8 cellular contexts compared by ENCODE assay signal in the genomic region with DNA sequence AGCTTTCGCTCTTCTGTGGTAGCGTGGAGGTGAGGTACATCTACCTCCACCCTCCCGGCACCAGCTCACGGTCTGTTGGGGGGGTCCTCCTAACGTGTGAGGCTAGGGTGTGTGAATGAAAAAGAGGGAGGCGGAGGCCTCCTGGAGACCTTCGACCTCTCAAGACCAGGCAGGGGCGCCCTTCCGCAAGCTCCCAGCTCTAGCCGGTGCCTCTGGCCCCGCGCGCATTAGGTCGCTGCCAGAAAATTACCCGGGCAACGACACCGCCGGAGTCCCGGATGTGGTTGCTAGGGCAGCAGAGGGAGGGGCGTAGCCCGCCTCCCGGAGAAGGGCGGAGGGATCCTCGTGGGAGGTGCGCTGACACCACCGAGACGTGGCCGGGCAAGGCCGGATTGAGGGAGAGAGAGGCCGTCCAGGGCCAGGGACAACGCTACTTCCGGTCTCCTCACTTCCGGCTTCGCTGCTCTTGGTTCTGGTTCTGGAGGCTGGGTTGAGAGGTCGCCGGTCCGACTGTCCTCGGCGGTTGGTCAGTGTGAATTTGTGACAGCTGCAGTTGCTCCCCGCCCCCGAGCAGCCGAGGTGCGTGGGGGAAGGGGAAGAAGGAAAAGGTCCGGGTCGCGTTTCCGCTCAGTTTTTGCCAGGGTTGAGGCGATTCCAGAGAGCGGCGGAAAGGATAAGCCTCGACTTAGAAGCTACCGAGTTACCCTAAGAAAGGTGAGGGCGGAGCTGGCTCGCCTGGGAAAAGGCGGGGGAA. TPM values are rescaled to one million over a fixed set of nuclear protein-coding genes. Genes with fewer than 3 reads are reported as not detected.
DNase-seq lines count a peak whose midpoint lies in the region; ATAC-seq and TF ChIP-seq lines count a peak whose summit lies in the region.

A gene with protein sequence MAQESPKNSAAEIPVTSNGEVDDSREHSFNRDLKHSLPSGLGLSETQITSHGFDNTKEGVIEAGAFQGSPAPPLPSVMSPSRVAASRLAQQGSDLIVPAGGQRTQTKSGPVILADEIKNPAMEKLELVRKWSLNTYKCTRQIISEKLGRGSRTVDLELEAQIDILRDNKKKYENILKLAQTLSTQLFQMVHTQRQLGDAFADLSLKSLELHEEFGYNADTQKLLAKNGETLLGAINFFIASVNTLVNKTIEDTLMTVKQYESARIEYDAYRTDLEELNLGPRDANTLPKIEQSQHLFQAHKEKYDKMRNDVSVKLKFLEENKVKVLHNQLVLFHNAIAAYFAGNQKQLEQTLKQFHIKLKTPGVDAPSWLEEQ (plus strand): TSS at position 442 of the 754 bp plus-strand sequence. CDS start 49,680 bp downstream, outside the sequence.
A gene (minus strand): TSS at position 218 of the 754 bp plus-strand sequence. CDS start 8,726 bp downstream, outside the sequence.

- H3K4me1 Mint-ChIP-seq in activated T-cell treated with anti-CD3 and anti-CD28 coated beads, Interleukin-2, amount 50 U/mL, for 24 hours (ENCODE audit: low read depth), result peaks cover 36% of the 10 kb centered on the region

- peaks cover 19% of the 10 kb centered on the region for H3K36me3 Mint-ChIP-seq in activated T-cell treated with anti-CD3 and anti-CD28 coated beads, Interleukin-2, amount 50 U/mL, for 24 hours (ENCODE audit: low read depth)

- H3K4me3 Mint-ChIP-seq in activated T-cell treated with anti-CD3 and anti-CD28 coated beads, Interleukin-2, amount 50 U/mL, for 24 hours, result peak within 1 kb of the TSS; percentile 100

- ATAC-seq in GM21576 (IDR thresholded peaks at IDR 0.05; ENCODE audit: unreplicated experiment) (peak; percentile 94), esophagus mucosa (peak; percentile 100)

- peak within 1 kb of the TSS; percentile 97 for H3K27ac Mint-ChIP-seq in activated T-cell treated with anti-CD3 and anti-CD28 coated beads, Interleukin-2, amount 50 U/mL, for 24 hours

- no peaks in the 10 kb centered on the region for H3K27me3 ChIP-seq in muscle layer of colon (ENCODE audit: control insufficient read depth in 1 of 2, insufficient read depth in 2 of 2, low read length in 2 of 2)

- peak; percentile 98 for DNase-seq in DMS53 (lab: John Stamatoyannopoulos, UW)
- DNase-seq in OCI-M2 (lab: John Stamatoyannopoulos, UW; ENCODE audit: unreplicated experiment), result peak; percentile 60
- peak; percentile 96 for DNase-seq in activated T-cell treated with anti-CD3 and anti-CD28 coated beads, Interleukin-2, amount 50 U/mL, for 24 hours
- DNase-seq in stimulated activated CD8-positive, alpha-beta memory T cell treated with anti-CD3 and anti-CD28 coated beads, Interleukin-7, amount 100 ng/mL, for 24 hours (ENCODE audit: low read depth), result peak; percentile 90

- H3K36me3 ChIP-seq in muscle layer of colon (ENCODE audit: insufficient read depth, low read length), result no peaks in the 10 kb centered on the region

- H3K27ac ChIP-seq in muscle layer of colon (ENCODE audit: low read depth, low read length), result peak within 1 kb of the TSS; percentile 91

- peaks cover 19% of the 10 kb centered on the region for H3K27me3 Mint-ChIP-seq in activated T-cell treated with anti-CD3 and anti-CD28 coated beads, Interleukin-2, amount 50 U/mL, for 24 hours

- peak within 1 kb of the TSS; percentile 90 to 97 for H3K4me3 ChIP-seq in muscle layer of colon (ENCODE audit: low read depth in 1 of 2, low read length in 2 of 2)

- H3K4me1 ChIP-seq in muscle layer of colon (ENCODE audit: insufficient read depth, low read length), result peaks cover 22% of the 10 kb centered on the region

- no peak for TF ChIP-seq EP300 in Ishikawa (IDR thresholded peaks at IDR 0.05; ENCODE audit: borderline replicate concordance)

- no peaks in the 10 kb centered on the region for H3K9me3 Mint-ChIP-seq in activated T-cell treated with anti-CD3 and anti-CD28 coated beads, Interleukin-2, amount 50 U/mL, for 24 hours

- peak within 1 kb of the TSS; percentile 84 for H3K9ac ChIP-seq in muscle layer of colon (ENCODE audit: low read length)

- no peaks in the 10 kb centered on the region for H3K9me3 ChIP-seq in muscle layer of colon (ENCODE audit: low read length)

- peak; percentile 46; the same call in 1 of the 2 replicates for TF ChIP-seq RAD21 in Ishikawa (IDR thresholded peaks at IDR 0.05; ENCODE audit: low read depth)

TF ChIP-seq in Ishikawa, 13 proteins besides CTCF, POLR2A, EP300 and RAD21:
- TF ChIP-seq, protein P1, sequence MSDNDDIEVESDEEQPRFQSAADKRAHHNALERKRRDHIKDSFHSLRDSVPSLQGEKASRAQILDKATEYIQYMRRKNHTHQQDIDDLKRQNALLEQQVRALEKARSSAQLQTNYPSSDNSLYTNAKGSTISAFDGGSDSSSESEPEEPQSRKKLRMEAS (IDR thresholded peaks at IDR 0.05), result peak; percentile 56
- TF ChIP-seq NFIC (IDR thresholded peaks at IDR 0.05), result peak; percentile 90
- TF ChIP-seq YY1 (IDR thresholded peaks at IDR 0.05; ENCODE audit: low read depth), result 0 out of 2 replicates have a peak, but pooled peaks have one; percentile 31
- TF ChIP-seq TCF12 (IDR thresholded peaks at IDR 0.05; ENCODE audit: low read depth), result peak; percentile 75; the same call in 1 of the 2 replicates
- TF ChIP-seq TEAD4 (IDR thresholded peaks at IDR 0.05), result no peak
- TF ChIP-seq FOXM1 (IDR thresholded peaks at IDR 0.05; ENCODE audit: borderline replicate concordance, low read depth), result no peak
- TF ChIP-seq CREB1 (IDR thresholded peaks at IDR 0.05; ENCODE audit: low read depth), result peak; percentile 77
- no peak for TF ChIP-seq EGR1 (IDR thresholded peaks at IDR 0.05)
- TF ChIP-seq, protein P2, sequence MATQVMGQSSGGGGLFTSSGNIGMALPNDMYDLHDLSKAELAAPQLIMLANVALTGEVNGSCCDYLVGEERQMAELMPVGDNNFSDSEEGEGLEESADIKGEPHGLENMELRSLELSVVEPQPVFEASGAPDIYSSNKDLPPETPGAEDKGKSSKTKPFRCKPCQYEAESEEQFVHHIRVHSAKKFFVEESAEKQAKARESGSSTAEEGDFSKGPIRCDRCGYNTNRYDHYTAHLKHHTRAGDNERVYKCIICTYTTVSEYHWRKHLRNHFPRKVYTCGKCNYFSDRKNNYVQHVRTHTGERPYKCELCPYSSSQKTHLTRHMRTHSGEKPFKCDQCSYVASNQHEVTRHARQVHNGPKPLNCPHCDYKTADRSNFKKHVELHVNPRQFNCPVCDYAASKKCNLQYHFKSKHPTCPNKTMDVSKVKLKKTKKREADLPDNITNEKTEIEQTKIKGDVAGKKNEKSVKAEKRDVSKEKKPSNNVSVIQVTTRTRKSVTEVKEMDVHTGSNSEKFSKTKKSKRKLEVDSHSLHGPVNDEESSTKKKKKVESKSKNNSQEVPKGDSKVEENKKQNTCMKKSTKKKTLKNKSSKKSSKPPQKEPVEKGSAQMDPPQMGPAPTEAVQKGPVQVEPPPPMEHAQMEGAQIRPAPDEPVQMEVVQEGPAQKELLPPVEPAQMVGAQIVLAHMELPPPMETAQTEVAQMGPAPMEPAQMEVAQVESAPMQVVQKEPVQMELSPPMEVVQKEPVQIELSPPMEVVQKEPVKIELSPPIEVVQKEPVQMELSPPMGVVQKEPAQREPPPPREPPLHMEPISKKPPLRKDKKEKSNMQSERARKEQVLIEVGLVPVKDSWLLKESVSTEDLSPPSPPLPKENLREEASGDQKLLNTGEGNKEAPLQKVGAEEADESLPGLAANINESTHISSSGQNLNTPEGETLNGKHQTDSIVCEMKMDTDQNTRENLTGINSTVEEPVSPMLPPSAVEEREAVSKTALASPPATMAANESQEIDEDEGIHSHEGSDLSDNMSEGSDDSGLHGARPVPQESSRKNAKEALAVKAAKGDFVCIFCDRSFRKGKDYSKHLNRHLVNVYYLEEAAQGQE (IDR thresholded peaks at IDR 0.05; ENCODE audit: low read depth), result no peak
- no peak for TF ChIP-seq ZBTB7A (IDR thresholded peaks at IDR 0.05; ENCODE audit: low read depth)
- TF ChIP-seq, protein P3, sequence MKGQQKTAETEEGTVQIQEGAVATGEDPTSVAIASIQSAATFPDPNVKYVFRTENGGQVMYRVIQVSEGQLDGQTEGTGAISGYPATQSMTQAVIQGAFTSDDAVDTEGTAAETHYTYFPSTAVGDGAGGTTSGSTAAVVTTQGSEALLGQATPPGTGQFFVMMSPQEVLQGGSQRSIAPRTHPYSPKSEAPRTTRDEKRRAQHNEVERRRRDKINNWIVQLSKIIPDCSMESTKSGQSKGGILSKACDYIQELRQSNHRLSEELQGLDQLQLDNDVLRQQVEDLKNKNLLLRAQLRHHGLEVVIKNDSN (IDR thresholded peaks at IDR 0.05), result no peak; the same call in 1 of the 2 replicates
- TF ChIP-seq CEBPB (IDR thresholded peaks at IDR 0.05), result no peak
- peak; percentile 92 for TF ChIP-seq TAF1 (IDR thresholded peaks at IDR 0.05; ENCODE audit: low read depth)

RNA-seq across cellular contexts. Expression of the first gene that starts in this region (rescaled TPM):
- 29.8 TPM for total RNA-seq in esophagus mucosa

RNA-seq across cellular contexts. Expression of the second gene that starts in this region (rescaled TPM):
- total RNA-seq in esophagus mucosa, result 0.08 TPM

Comparison
In these comparisons a context has a peak if more than half of its experiments do, and no peak if none do; other contexts are left out.
1. Peak in every context shown above with its lines: DNase-seq, ATAC-seq, H3K4me3 ChIP-seq and H3K27ac ChIP-seq.